In the genomic region with DNA sequence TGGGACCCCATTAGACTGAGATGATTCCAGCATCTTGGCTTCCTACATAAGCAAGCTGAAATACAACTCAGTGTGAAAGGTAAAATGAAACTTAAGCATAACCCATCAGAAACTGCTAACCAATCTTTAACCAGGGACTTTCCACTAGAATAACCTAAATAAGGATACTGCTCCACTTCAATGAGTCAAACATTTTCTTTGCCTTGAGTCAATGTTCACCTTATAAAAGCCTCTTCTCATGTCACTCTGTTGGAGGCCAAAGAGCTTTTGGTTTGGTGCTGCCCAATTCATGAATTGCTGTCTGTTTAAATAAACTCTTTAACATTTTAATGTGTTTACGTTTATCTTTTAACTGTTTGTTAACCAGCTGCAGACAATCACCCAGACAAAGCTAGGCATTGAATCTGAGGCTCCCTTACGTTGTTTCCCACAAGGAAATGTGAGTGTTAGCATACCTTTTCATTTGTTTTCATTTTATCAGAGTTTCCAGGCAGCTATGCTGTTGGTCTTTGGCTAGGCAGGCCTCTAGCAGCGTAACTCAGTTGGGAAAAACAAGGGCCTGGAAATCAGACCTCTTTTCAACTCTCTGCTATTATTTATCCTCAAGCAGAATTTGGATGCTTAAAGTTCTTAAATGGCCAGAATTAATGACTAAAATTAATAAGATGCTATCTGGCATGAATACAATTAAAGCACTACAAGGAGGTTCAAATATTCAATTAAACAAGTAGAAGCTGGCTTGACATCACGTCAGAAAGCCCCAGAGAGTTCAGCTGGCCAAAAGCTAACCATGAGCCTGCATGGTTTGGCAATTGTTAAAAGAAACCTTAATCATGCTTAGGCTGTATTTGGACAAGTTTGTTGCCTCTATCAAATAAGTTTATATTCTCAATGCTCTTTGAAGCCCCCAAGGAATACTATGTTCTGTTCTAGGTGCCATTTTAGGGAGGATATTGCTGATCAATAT, we compare ENCODE assay signal across 14 cellular contexts.
DNase-seq lines count a peak whose midpoint lies in the region; ATAC-seq, FAIRE-seq and TF ChIP-seq lines count a peak whose summit lies in the region.
"Had no signal": no experiment of that assay in that cellular context is flagged by ENCODE, and none has a peak within 500 bp of the region (broad histone marks: within the 10 kb centered on the region; RNA-seq: fewer than 3 reads in every experiment).

No MANE protein-coding gene starts in this region.

- no peak for TF ChIP-seq CTCF in MM.1S (IDR thresholded peaks at IDR 0.05; ENCODE audit: low read length)
- no peak for TF ChIP-seq CTCF in uterus (IDR thresholded peaks at IDR 0.05)
- no peak for TF ChIP-seq CTCF in HepG2 (CRISPR knock-in tag; IDR thresholded peaks at IDR 0.05)

- no peak for TF ChIP-seq EP300 in HepG2 (IDR thresholded peaks at IDR 0.05; ENCODE audit: low read depth in 2 of 2, low read length in 2 of 2)
- TF ChIP-seq EP300 in HepG2 (CRISPR knock-in tag; IDR thresholded peaks at IDR 0.05; ENCODE audit: borderline replicate concordance) = no peak

- H4K20me1 ChIP-seq in MM.1S (ENCODE audit: insufficient read depth, low read length) (no peaks in the 10 kb centered on the region), HepG2 (ENCODE audit: insufficient read depth, low read length) (no peaks in the 10 kb centered on the region)

- peaks cover 5% of the 10 kb centered on the region; the same call in 1 of the 2 replicates for H3F3A ChIP-seq in MM.1S (ENCODE audit: insufficient read depth, low read length)

- no peak overlapping the region for H3K9ac ChIP-seq in MM.1S (ENCODE audit: low read length)
- H3K9ac ChIP-seq in HepG2 (ENCODE audit: insufficient read depth, low read depth, low read length) = no peak overlapping the region

- H3K36me3 ChIP-seq in MM.1S (replicated peaks; ENCODE audit: insufficient read depth, low read length) = no peaks in the 10 kb centered on the region
- no peaks in the 10 kb centered on the region for H3K36me3 ChIP-seq in uterus
- no peaks in the 10 kb centered on the region for H3K36me3 ChIP-seq in HepG2 (replicated peaks in 1 of 2; ENCODE audit: control insufficient read depth in 1 of 2, insufficient read depth in 2 of 2, low read length in 2 of 2)
- H3K36me3 ChIP-seq: adrenal gland had no signal

- no peak for FAIRE-seq in HepG2 (lab: Jason Lieb, UNC)
- FAIRE-seq: small intestine, urothelium cell line had no signal

- H3K9me3 ChIP-seq in MM.1S (replicated peaks; ENCODE audit: insufficient read depth, low read length) (no peaks in the 10 kb centered on the region), uterus (no peaks in the 10 kb centered on the region), HepG2 (ENCODE audit: low read length) (peaks cover 23% of the 10 kb centered on the region; the same call in 1 of the 2 replicates)
- H3K9me3 ChIP-seq: adrenal gland had no signal

- BruUV-seq in HepG2 (replicated peaks; lab: Mats Ljungman, UMichigan) = no TSS peak

- POLR2A ChIA-PET in HepG2 (lab: Yijun Ruan, JAX) = no interaction called here

- DNase-seq in Right ventricle myocardium superior (peak; percentile 48), left cardiac atrium (no peak), MM.1S (peak; percentile 76), uterus (peak in 1 of 2 donors; percentile 35), HepG2 (ENCODE audit: low spot score) (no peak), retina (no peak), midbrain (lab: John Stamatoyannopoulos, UW) (no peak)
- DNase-seq: NCI-H1436 treated with DMSO at 0.1 percent for 48 hours, PC-9, small intestine, T-helper 9 cell had no signal

- H3K4me1 ChIP-seq in MM.1S (ENCODE audit: low read length) = peaks cover 20% of the 10 kb centered on the region
- H3K4me1 ChIP-seq in uterus = peaks cover 0 to 8% of the 10 kb centered on the region in 2 donors
- H3K4me1 ChIP-seq in HepG2 (ENCODE audit: insufficient read depth, low read length) = no peaks in the 10 kb centered on the region

- no peaks in the 10 kb centered on the region for H3K27me3 ChIP-seq in MM.1S (replicated peaks; ENCODE audit: insufficient read depth, low read length)
- no peaks in the 10 kb centered on the region for H3K27me3 ChIP-seq in uterus
- H3K27me3 ChIP-seq in HepG2 (ENCODE audit: control insufficient read depth in 1 of 2, insufficient read depth in 2 of 2, low read length in 2 of 2) = no peaks in the 10 kb centered on the region
- H3K27me3 ChIP-seq: adrenal gland had no signal

- no peak for TF ChIP-seq RAD21 in HepG2 (CRISPR knock-in tag; IDR thresholded peaks at IDR 0.05)

- H2AFZ ChIP-seq in MM.1S (ENCODE audit: low read length) (no peak overlapping the region), HepG2 (ENCODE audit: low read length) (no peak overlapping the region)
- H2AFZ ChIP-seq: PC-9 had no signal

- CTCF ChIA-PET in HepG2 (lab: Yijun Ruan, JAX; ENCODE audit: low intra/inter-chr PET ratio, low total read pairs) = no interaction called here

- TF ChIP-seq POLR2A in uterus (IDR thresholded peaks at IDR 0.05) (no peak), HepG2 (IDR thresholded peaks at IDR 0.05; ENCODE audit: insufficient read depth in 1 of 2, low read depth in 2 of 2, low read length in 2 of 2) (no peak)

- in situ Hi-C loops in HepG2 (cut with HindIII; ENCODE audit: extremely low pct_ligation_motif_present, low pct_unique_long_range_greater_than_20kb) = no loop called here

- intact Hi-C loops in Right ventricle myocardium superior (cut with DNase I) = no loop called here
- intact Hi-C loops in left cardiac atrium (cut with DNase I) = no loop called here
- intact Hi-C loops in uterus (cut with DNase I; ENCODE audit: low total_unique reads) = no loop called here
- intact Hi-C loops in HepG2 (cut with micrococcal nuclease; ENCODE audit: unreplicated experiment) = no loop called here

- no peaks in the 10 kb centered on the region for H3K79me2 ChIP-seq in MM.1S (ENCODE audit: low read length)
- H3K79me2 ChIP-seq in HepG2 (ENCODE audit: insufficient read depth, low read length) = no peaks in the 10 kb centered on the region

- peak overlapping the region; percentile 63; the same call in 1 of the 2 replicates for H3K27ac ChIP-seq in MM.1S (ENCODE audit: low read length)
- H3K27ac ChIP-seq in uterus = peak overlapping the region; percentile 76 to 89
- H3K27ac ChIP-seq in HepG2 (ENCODE audit: extremely low read length, insufficient read depth, low read length) = no peak overlapping the region
- H3K27ac ChIP-seq: adrenal gland, PC-9 had no signal

- peak; percentile 60 for ATAC-seq in Right ventricle myocardium superior (ENCODE audit: poor library complexity)
- ATAC-seq in left cardiac atrium = no peak
- ATAC-seq in HG02852 (IDR thresholded peaks at IDR 0.05; ENCODE audit: unreplicated experiment) = peak; percentile 85
- no peak for ATAC-seq in HepG2

- H3K4me2 ChIP-seq in MM.1S (ENCODE audit: low read depth, low read length) (peak overlapping the region; percentile 29; the same call in 1 of the 2 replicates), HepG2 (ENCODE audit: low read depth, low read length) (no peak overlapping the region)
- H3K4me2 ChIP-seq: PC-9 had no signal

- no peaks in the 10 kb centered on the region for H3K9me2 ChIP-seq in MM.1S (replicated peaks; ENCODE audit: insufficient read depth, low read length)

- WGBS in HepG2 (ENCODE audit: low lambda C conversion rate) = 3% methylated on average over 4 of the region's 4 CpGs

- H3K4me3 ChIP-seq in MM.1S (ENCODE audit: low read length) (no peak overlapping the region), uterus (no peak overlapping the region), HepG2 (replicated peaks in 1 of 3; ENCODE audit: insufficient read depth in 1 of 3, low read depth in 2 of 3, low read length in 3 of 3) (no peak overlapping the region)
- H3K4me3 ChIP-seq: adrenal gland, PC-9 had no signal

TF ChIP-seq in HepG2, 621 proteins besides CTCF, POLR2A, EP300 and RAD21:
- no peak for TF ChIP-seq ZFP36L2 (CRISPR knock-in tag; IDR thresholded peaks at IDR 0.05)
- TF ChIP-seq SRY (CRISPR knock-in tag; IDR thresholded peaks at IDR 0.05) = no peak
- TF ChIP-seq PTBP1 (IDR thresholded peaks at IDR 0.05; ENCODE audit: low read depth, low read length, poor library complexity, severe bottlenecking) = no peak
- TF ChIP-seq CBFB (CRISPR knock-in tag; IDR thresholded peaks at IDR 0.05) = no peak
- no peak for TF ChIP-seq TCF12 (IDR thresholded peaks at IDR 0.05)
- no peak for TF ChIP-seq TCF12 (CRISPR knock-in tag; IDR thresholded peaks at IDR 0.05)
- TF ChIP-seq WIZ (CRISPR knock-in tag; IDR thresholded peaks at IDR 0.05) = no peak
- TF ChIP-seq NCOA5 (CRISPR knock-in tag; IDR thresholded peaks at IDR 0.05) = no peak
- TF ChIP-seq ATF7-NPFF (CRISPR knock-in tag; IDR thresholded peaks at IDR 0.05; ENCODE audit: low read depth) = no peak
- no peak for TF ChIP-seq PHF8 (CRISPR knock-in tag; IDR thresholded peaks at IDR 0.05)
- no peak for TF ChIP-seq SALL1 (CRISPR knock-in tag; IDR thresholded peaks at IDR 0.05)
- TF ChIP-seq MYNN (CRISPR knock-in tag; IDR thresholded peaks at IDR 0.05; ENCODE audit: low read depth) = no peak
- TF ChIP-seq MED1 (CRISPR knock-in tag; IDR thresholded peaks at IDR 0.05) = no peak
- no peak for TF ChIP-seq TEAD3 (CRISPR knock-in tag; optimal IDR thresholded peaks at IDR 0.05; ENCODE audit: borderline replicate concordance)
- no peak for TF ChIP-seq FOXM1 (CRISPR knock-in tag; IDR thresholded peaks at IDR 0.05)
- no peak for TF ChIP-seq ZNF747 (CRISPR knock-in tag; IDR thresholded peaks at IDR 0.05; ENCODE audit: borderline replicate concordance)

Comparison
In these comparisons a context has a peak if more than half of its experiments do, and no peak if none do; other contexts are left out.
1. ATAC-seq: peak in Right ventricle myocardium superior (single experiment) and HG02852 (single experiment); none in left cardiac atrium (0 of 2) and HepG2 (single experiment).
2. DNase-seq: peak in Right ventricle myocardium superior (single experiment) and MM.1S (single experiment); none in left cardiac atrium (single experiment), HepG2 (single experiment), retina (single experiment) and midbrain (single experiment).